ENCODE assay signal across 24 cellular contexts in genomic region chr11:114145166-114145695, GRCh38.
DNase-seq lines count a peak whose midpoint lies in the region; ATAC-seq and TF ChIP-seq lines count a peak whose summit lies in the region.
"Had no signal": no experiment of that assay in that cellular context is flagged by ENCODE, and none has a peak within 500 bp of the region (broad histone marks: within the 10 kb centered on the region; RNA-seq: fewer than 3 reads in every experiment).

No MANE protein-coding gene starts in this region.

- ATAC-seq in gastroesophageal sphincter = no peak
- ATAC-seq in GM18867 (IDR thresholded peaks at IDR 0.05; ENCODE audit: unreplicated experiment) = no peak
- ATAC-seq: A549; activated CD4-positive, alpha-beta T cell treated with anti-CD3 and anti-CD28 coated beads for 36 hours; naive thymus-derived CD8-positive, alpha-beta T cell; stimulated activated naive CD8-positive, alpha-beta T cell treated with anti-CD3 and anti-CD28 coated beads, Interleukin-15, Interleukin-2, amounts not matched to agents 100 U/mL and 50 U/mL, for 24 hours; T-cell had no signal

- no peak for TF ChIP-seq EP300 in gastroesophageal sphincter (IDR thresholded peaks at IDR 0.05)

- WGBS in gastroesophageal sphincter (ENCODE audit: low coverage in 1 of 2), 2 donors = 93 to 100% methylated on average over 2 of the region's 2 CpGs

- H3K4me2 ChIP-seq in skeletal muscle satellite cell (ENCODE audit: low read length) = peak overlapping the region; percentile 11
- H3K4me2 ChIP-seq: A549 had no signal

- H3K27ac ChIP-seq in A673 (ENCODE audit: low read depth, low read length, poor library complexity, severe bottlenecking) (peak overlapping the region; percentile 91), gastroesophageal sphincter (peak overlapping the region in 3 of 4 donors; percentile 78 to 99 (median 80))
- H3K27ac ChIP-seq: A549 had no signal

- no peak for DNase-seq in A673 (ENCODE audit: low spot score)
- peak; percentile 23 for DNase-seq in adipocyte (ENCODE audit: low read depth)
- DNase-seq in NCI-H1694 treated with DMSO at 0.1 percent for 48 hours (lab: John Stamatoyannopoulos, UW) = no peak
- DNase-seq in H4 (ENCODE audit: low spot score) = no peak
- no peak for DNase-seq in central memory CD4-positive, alpha-beta T cell
- DNase-seq: activated CD4-positive, alpha-beta T cell treated with anti-CD3 and anti-CD28 coated beads for 36 hours; activated naive CD8-positive, alpha-beta T cell treated with anti-CD3 and anti-CD28 coated beads, Interleukin-2, amount 10 ng/mL, durations not matched to agents 7 days and 5 days; H9; Kasumi-1; kidney glomerular epithelial cell; mesenchymal stem cell; naive thymus-derived CD8-positive, alpha-beta T cell; NCI-H1092 treated with DMSO at 0.1 percent for 48 hours; NCI-H2081; NCI-H446 treated with DMSO at 0.1 percent for 48 hours; stimulated activated CD4-positive, alpha-beta T cell treated with anti-CD3 and anti-CD28 coated beads, Interleukin-4, amount 100 ng/mL, for 1 hour; stimulated activated naive CD8-positive, alpha-beta T cell treated with anti-CD3 and anti-CD28 coated beads, Interleukin-15, Interleukin-2, amounts not matched to agents 100 U/mL and 50 U/mL, for 24 hours; T-cell; upper lobe of left lung had no signal

- no peaks in the 10 kb centered on the region for H3K9me3 ChIP-seq in A673 (ENCODE audit: low read depth, low read length, poor library complexity, severe bottlenecking)
- H3K9me3 ChIP-seq in adipocyte (ENCODE audit: control insufficient read depth, low read length) = no peaks in the 10 kb centered on the region
- H3K9me3 ChIP-seq in gastroesophageal sphincter = no peaks in the 10 kb centered on the region
- H3K9me3 ChIP-seq in skeletal muscle satellite cell (replicated peaks; ENCODE audit: low read length) = no peaks in the 10 kb centered on the region
- H3K9me3 ChIP-seq: A549, upper lobe of left lung had no signal

- BruUV-seq in A673 (replicated peaks; lab: Mats Ljungman, UMichigan) = no TSS peak

- POLR2A ChIA-PET in A673 (lab: Charles Lee; ENCODE audit: low non-redundant PET) = interaction anchor here (0.6 kb wide), 1 partner anchor 49 kb away, joined by 3 read pairs; no protein-coding TSS in a partner anchor

- H3K4me1 ChIP-seq in A673 (ENCODE audit: insufficient read depth, low read length, poor library complexity, severe bottlenecking) (peaks cover 97% of the 10 kb centered on the region), adipocyte (ENCODE audit: control insufficient read depth, insufficient read depth, low read length) (peaks cover 94% of the 10 kb centered on the region), gastroesophageal sphincter (peaks cover 36 to 100% (median 85%) of the 10 kb centered on the region in 3 donors), skeletal muscle satellite cell (ENCODE audit: control insufficient read depth, insufficient read depth, low read length) (peaks cover 90% of the 10 kb centered on the region)
- H3K4me1 ChIP-seq: A549 had no signal

- H3K36me3 ChIP-seq in A673 (ENCODE audit: insufficient read depth, low read length, poor library complexity, severe bottlenecking) = no peaks in the 10 kb centered on the region
- H3K36me3 ChIP-seq in adipocyte (ENCODE audit: control insufficient read depth, insufficient read depth, low read length, severe bottlenecking) = peaks cover 16% of the 10 kb centered on the region
- H3K36me3 ChIP-seq in gastroesophageal sphincter = peaks cover 0 to 36% of the 10 kb centered on the region in 2 donors
- H3K36me3 ChIP-seq in skeletal muscle satellite cell (ENCODE audit: insufficient read depth, low read length) = peaks cover 13% of the 10 kb centered on the region

- H3K27me3 ChIP-seq in A673 (replicated peaks; ENCODE audit: insufficient read depth, low read depth, low read length, poor library complexity) (no peaks in the 10 kb centered on the region), adipocyte (replicated peaks; ENCODE audit: control insufficient read depth, insufficient read depth, low read length) (no peaks in the 10 kb centered on the region), gastroesophageal sphincter (no peaks in the 10 kb centered on the region), skeletal muscle satellite cell (ENCODE audit: control insufficient read depth, insufficient read depth, low read length) (no peaks in the 10 kb centered on the region)
- H3K27me3 ChIP-seq: upper lobe of left lung had no signal

- H3K4me3 ChIP-seq in A673 (ENCODE audit: low read depth, low read length, poor library complexity, severe bottlenecking) = no peak overlapping the region
- H3K4me3 ChIP-seq in adipocyte (ENCODE audit: low read length) = no peak overlapping the region
- no peak overlapping the region for H3K4me3 ChIP-seq in gastroesophageal sphincter
- H3K4me3 ChIP-seq in skeletal muscle satellite cell (ENCODE audit: low read length) = no peak overlapping the region
- H3K4me3 ChIP-seq: A549, smooth muscle cell, upper lobe of left lung had no signal

- CTCF ChIA-PET in A673 (lab: Charles Lee) = no interaction called here

- intact Hi-C loops in A673 (cut with micrococcal nuclease; ENCODE audit: unreplicated experiment) = no loop called here

- TF ChIP-seq CTCF in A673 (conservative IDR thresholded peaks at IDR 0.05; ENCODE audit: low read depth, low read length) = no peak
- no peak for TF ChIP-seq CTCF in gastroesophageal sphincter (IDR thresholded peaks at IDR 0.05)

- no peak for TF ChIP-seq POLR2A in gastroesophageal sphincter (IDR thresholded peaks at IDR 0.05)

- peak overlapping the region; percentile 76 for H3K9ac ChIP-seq in adipocyte (ENCODE audit: low read length)
- H3K9ac ChIP-seq in skeletal muscle satellite cell (ENCODE audit: low read depth, low read length) = peak overlapping the region; percentile 69
